In genomic region chr20:33352258-33353012, GRCh38 we compare ENCODE assay signal across 1 cellular context.
TF ChIP-seq lines count a peak whose summit lies in the region.

No MANE protein-coding gene starts in this region.

TF ChIP-seq in GM23338, 12 proteins besides CTCF, POLR2A, EP300 and RAD21:
- TF ChIP-seq, protein P1, sequence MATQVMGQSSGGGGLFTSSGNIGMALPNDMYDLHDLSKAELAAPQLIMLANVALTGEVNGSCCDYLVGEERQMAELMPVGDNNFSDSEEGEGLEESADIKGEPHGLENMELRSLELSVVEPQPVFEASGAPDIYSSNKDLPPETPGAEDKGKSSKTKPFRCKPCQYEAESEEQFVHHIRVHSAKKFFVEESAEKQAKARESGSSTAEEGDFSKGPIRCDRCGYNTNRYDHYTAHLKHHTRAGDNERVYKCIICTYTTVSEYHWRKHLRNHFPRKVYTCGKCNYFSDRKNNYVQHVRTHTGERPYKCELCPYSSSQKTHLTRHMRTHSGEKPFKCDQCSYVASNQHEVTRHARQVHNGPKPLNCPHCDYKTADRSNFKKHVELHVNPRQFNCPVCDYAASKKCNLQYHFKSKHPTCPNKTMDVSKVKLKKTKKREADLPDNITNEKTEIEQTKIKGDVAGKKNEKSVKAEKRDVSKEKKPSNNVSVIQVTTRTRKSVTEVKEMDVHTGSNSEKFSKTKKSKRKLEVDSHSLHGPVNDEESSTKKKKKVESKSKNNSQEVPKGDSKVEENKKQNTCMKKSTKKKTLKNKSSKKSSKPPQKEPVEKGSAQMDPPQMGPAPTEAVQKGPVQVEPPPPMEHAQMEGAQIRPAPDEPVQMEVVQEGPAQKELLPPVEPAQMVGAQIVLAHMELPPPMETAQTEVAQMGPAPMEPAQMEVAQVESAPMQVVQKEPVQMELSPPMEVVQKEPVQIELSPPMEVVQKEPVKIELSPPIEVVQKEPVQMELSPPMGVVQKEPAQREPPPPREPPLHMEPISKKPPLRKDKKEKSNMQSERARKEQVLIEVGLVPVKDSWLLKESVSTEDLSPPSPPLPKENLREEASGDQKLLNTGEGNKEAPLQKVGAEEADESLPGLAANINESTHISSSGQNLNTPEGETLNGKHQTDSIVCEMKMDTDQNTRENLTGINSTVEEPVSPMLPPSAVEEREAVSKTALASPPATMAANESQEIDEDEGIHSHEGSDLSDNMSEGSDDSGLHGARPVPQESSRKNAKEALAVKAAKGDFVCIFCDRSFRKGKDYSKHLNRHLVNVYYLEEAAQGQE (IDR thresholded peaks at IDR 0.05; ENCODE audit: unreplicated experiment): no peak
- TF ChIP-seq CREB1 (CRISPR knock-in tag; IDR thresholded peaks at IDR 0.05; ENCODE audit: low read depth) (no peak), JUNB (IDR thresholded peaks at IDR 0.05; ENCODE audit: unreplicated experiment) (no peak), EZH2 (IDR thresholded peaks at IDR 0.05; ENCODE audit: low read depth, unreplicated experiment) (no peak), STAT1 (IDR thresholded peaks at IDR 0.05; ENCODE audit: unreplicated experiment) (no peak), NANOG (IDR thresholded peaks at IDR 0.05; ENCODE audit: borderline replicate concordance) (no peak), ZNF331 (CRISPR knock-in tag; IDR thresholded peaks at IDR 0.05; ENCODE audit: low read depth) (no peak), ETS1 (IDR thresholded peaks at IDR 0.05) (no peak), ZNF114 (CRISPR knock-in tag; IDR thresholded peaks at IDR 0.05) (no peak), POLR2AphosphoS5 (IDR thresholded peaks at IDR 0.05; ENCODE audit: low read depth) (no peak)
- TF ChIP-seq, protein P2, sequence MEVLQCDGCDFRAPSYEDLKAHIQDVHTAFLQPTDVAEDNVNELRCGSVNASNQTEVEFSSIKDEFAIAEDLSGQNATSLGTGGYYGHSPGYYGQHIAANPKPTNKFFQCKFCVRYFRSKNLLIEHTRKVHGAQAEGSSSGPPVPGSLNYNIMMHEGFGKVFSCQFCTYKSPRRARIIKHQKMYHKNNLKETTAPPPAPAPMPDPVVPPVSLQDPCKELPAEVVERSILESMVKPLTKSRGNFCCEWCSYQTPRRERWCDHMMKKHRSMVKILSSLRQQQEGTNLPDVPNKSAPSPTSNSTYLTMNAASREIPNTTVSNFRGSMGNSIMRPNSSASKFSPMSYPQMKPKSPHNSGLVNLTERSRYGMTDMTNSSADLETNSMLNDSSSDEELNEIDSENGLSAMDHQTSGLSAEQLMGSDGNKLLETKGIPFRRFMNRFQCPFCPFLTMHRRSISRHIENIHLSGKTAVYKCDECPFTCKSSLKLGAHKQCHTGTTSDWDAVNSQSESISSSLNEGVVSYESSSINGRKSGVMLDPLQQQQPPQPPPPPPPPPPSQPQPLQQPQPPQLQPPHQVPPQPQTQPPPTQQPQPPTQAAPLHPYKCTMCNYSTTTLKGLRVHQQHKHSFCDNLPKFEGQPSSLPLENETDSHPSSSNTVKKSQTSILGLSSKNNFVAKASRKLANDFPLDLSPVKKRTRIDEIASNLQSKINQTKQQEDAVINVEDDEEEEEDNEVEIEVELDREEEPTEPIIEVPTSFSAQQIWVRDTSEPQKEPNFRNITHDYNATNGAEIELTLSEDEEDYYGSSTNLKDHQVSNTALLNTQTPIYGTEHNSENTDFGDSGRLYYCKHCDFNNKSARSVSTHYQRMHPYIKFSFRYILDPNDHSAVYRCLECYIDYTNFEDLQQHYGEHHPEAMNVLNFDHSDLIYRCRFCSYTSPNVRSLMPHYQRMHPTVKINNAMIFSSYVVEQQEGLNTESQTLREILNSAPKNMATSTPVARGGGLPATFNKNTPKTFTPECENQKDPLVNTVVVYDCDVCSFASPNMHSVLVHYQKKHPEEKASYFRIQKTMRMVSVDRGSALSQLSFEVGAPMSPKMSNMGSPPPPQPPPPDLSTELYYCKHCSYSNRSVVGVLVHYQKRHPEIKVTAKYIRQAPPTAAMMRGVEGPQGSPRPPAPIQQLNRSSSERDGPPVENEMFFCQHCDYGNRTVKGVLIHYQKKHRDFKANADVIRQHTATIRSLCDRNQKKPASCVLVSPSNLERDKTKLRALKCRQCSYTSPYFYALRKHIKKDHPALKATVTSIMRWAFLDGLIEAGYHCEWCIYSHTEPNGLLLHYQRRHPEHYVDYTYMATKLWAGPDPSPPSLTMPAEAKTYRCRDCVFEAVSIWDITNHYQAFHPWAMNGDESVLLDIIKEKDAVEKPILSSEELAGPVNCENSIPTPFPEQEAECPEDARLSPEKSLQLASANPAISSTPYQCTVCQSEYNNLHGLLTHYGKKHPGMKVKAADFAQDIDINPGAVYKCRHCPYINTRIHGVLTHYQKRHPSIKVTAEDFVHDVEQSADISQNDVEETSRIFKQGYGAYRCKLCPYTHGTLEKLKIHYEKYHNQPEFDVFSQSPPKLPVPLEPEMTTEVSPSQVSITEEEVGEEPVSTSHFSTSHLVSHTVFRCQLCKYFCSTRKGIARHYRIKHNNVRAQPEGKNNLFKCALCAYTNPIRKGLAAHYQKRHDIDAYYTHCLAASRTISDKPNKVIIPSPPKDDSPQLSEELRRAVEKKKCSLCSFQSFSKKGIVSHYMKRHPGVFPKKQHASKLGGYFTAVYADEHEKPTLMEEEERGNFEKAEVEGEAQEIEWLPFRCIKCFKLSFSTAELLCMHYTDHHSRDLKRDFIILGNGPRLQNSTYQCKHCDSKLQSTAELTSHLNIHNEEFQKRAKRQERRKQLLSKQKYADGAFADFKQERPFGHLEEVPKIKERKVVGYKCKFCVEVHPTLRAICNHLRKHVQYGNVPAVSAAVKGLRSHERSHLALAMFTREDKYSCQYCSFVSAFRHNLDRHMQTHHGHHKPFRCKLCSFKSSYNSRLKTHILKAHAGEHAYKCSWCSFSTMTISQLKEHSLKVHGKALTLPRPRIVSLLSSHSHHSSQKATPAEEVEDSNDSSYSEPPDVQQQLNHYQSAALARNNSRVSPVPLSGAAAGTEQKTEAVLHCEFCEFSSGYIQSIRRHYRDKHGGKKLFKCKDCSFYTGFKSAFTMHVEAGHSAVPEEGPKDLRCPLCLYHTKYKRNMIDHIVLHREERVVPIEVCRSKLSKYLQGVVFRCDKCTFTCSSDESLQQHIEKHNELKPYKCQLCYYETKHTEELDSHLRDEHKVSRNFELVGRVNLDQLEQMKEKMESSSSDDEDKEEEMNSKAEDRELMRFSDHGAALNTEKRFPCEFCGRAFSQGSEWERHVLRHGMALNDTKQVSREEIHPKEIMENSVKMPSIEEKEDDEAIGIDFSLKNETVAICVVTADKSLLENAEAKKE (CRISPR knock-in tag; IDR thresholded peaks at IDR 0.05): no peak
